8 cellular contexts compared by ENCODE assay signal in the genomic region with DNA sequence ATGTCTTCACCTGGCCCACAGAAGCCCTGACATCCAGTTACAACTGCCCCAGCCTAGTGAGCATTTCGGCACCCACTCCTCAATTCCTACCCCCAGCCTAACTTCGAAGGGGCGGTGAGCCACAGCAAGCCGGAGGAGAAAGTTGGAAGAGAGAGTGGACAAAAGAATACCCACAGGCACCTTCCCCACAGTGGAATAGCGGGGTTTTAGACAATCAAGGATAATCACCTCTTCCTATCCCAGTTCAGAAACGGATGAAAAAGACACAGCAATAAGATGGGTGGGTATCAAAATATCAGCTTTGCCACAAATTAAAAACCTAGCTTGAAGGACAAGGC. TPM values are rescaled to one million over a fixed set of nuclear protein-coding genes. Genes with fewer than 3 reads are reported as not detected.
DNase-seq lines count a peak whose midpoint lies in the region; ATAC-seq, FAIRE-seq and TF ChIP-seq lines count a peak whose summit lies in the region.

No MANE protein-coding gene starts in this region.

- no peaks in the 10 kb centered on the region; the same call in 1 of the 2 replicates for H3K9me3 ChIP-seq in BE2C

- ATAC-seq in natural killer cell (no peak), HG02840 (IDR thresholded peaks at IDR 0.05; ENCODE audit: low FRiP score, unreplicated experiment) (no peak)

- no peak for TF ChIP-seq POLR2A in GM12892 (IDR thresholded peaks at IDR 0.05; ENCODE audit: low read depth, low read length)

- no peaks in the 10 kb centered on the region for H3K27me3 ChIP-seq in BE2C

- no peak for DNase-seq in BE2C
- DNase-seq in Jurkat, Clone E6-1 (ENCODE audit: low read depth, low spot score), result no peak
- DNase-seq in caudate nucleus (lab: John Stamatoyannopoulos, UW), result no peak
- no peak for DNase-seq in natural killer cell
- DNase-seq in NCI-H1694 treated with DMSO at 0.1 percent for 48 hours (lab: John Stamatoyannopoulos, UW), result no peak
- DNase-seq in NCI-H2196 (lab: John Stamatoyannopoulos, UW; ENCODE audit: unreplicated experiment), result no peak
- no peak for DNase-seq in GM12892 (ENCODE audit: insufficient read length)

- H3K36me3 Mint-ChIP-seq in natural killer cell, result peaks cover 4% of the 10 kb centered on the region

- peak overlapping the region; percentile 65 for H3K4me3 Mint-ChIP-seq in natural killer cell

- H3K4me3 ChIP-seq in BE2C (ENCODE audit: low read depth, low read length), result peak overlapping the region; percentile 75
- H3K4me3 ChIP-seq in Jurkat, Clone E6-1 (ENCODE audit: low read length), result peak overlapping the region; percentile 69

- intact Hi-C loops in natural killer cell (cut with micrococcal nuclease), result loop anchor here (2.0 kb wide), 2 partner anchors 23 to 45 kb away; partner anchors contain the start of gene SPATC1L

- H3K27ac ChIP-seq in caudate nucleus (ENCODE audit: low read depth, low read length), result peak overlapping the region; percentile 73

- H3K4me1 ChIP-seq in BE2C, result no peaks in the 10 kb centered on the region; the same call in 1 of the 2 replicates

- peaks cover 45% of the 10 kb centered on the region for H3K36me3 ChIP-seq in BE2C

- H3K4me1 Mint-ChIP-seq in natural killer cell, result peaks cover 88 to 89% of the 10 kb centered on the region in 2 donors

- no peak for FAIRE-seq in GM12892 (lab: Jason Lieb, UNC)

- H3K27me3 Mint-ChIP-seq in natural killer cell (ENCODE audit: low read depth in 2 of 2), result no peaks in the 10 kb centered on the region

- TF ChIP-seq CTCF in BE2C (IDR thresholded peaks at IDR 0.05; ENCODE audit: low read depth, low read length) (no peak), natural killer cell (IDR thresholded peaks at IDR 0.05) (no peak)

- no peaks in the 10 kb centered on the region for H3K9me3 Mint-ChIP-seq in natural killer cell

- H3K27ac Mint-ChIP-seq in natural killer cell, result peak overlapping the region; percentile 79 to 88

RNA-seq across cellular contexts. Expression of gene LSS, which starts 1.3 kb away (rescaled TPM):
- polyA plus RNA-seq in BE2C (2012; ENCODE audit: insufficient read depth, insufficient read length, low read depth), result 84.6 TPM
- 70.2 TPM for polyA plus RNA-seq in Jurkat, Clone E6-1 (2012; ENCODE audit: insufficient read depth, insufficient read length)
- 10 to 100 TPM; 59.9 to 82.2 (median 62.7) TPM for total RNA-seq in natural killer cell
- polyA plus RNA-seq in GM12892 (2012; ENCODE audit: missing spikeins), result 33.0 TPM

RNA-seq across cellular contexts. Expression of gene SPATC1L, which starts 45.6 kb away (rescaled TPM):
- polyA plus RNA-seq in BE2C (2012; ENCODE audit: insufficient read depth, insufficient read length, low read depth), result 29.5 TPM
- 26.8 TPM for polyA plus RNA-seq in Jurkat, Clone E6-1 (2012; ENCODE audit: insufficient read depth, insufficient read length)
- total RNA-seq in natural killer cell, result 1 to 10 TPM in 2 of 3 donors, under 1 TPM in 1; 0.18 to 4.0 (median 2.7) TPM
- 3.8 TPM for polyA plus RNA-seq in GM12892 (2012; ENCODE audit: missing spikeins)

RNA-seq across cellular contexts. Expression of gene MCM3AP, which starts 55.5 kb away (rescaled TPM):
- 79.8 TPM for polyA plus RNA-seq in BE2C (2012; ENCODE audit: insufficient read depth, insufficient read length, low read depth)
- 57.1 TPM for polyA plus RNA-seq in Jurkat, Clone E6-1 (2012; ENCODE audit: insufficient read depth, insufficient read length)
- total RNA-seq in natural killer cell, result 100 to 1,000 TPM; 143 to 172 (median 159) TPM
- polyA plus RNA-seq in GM12892 (2012; ENCODE audit: missing spikeins), result 47.6 TPM

RNA-seq across cellular contexts. Expression of gene YBEY, which starts 56.2 kb away (rescaled TPM):
- polyA plus RNA-seq in BE2C (2012; ENCODE audit: insufficient read depth, insufficient read length, low read depth), result 8.3 TPM
- polyA plus RNA-seq in Jurkat, Clone E6-1 (2012; ENCODE audit: insufficient read depth, insufficient read length), result 35.0 TPM
- 10 to 100 TPM; 10.8 to 13.7 (median 12.7) TPM for total RNA-seq in natural killer cell
- 21.5 TPM for polyA plus RNA-seq in GM12892 (2012; ENCODE audit: missing spikeins)
